ENCODE assay signal across 8 cellular contexts in the genomic region with DNA sequence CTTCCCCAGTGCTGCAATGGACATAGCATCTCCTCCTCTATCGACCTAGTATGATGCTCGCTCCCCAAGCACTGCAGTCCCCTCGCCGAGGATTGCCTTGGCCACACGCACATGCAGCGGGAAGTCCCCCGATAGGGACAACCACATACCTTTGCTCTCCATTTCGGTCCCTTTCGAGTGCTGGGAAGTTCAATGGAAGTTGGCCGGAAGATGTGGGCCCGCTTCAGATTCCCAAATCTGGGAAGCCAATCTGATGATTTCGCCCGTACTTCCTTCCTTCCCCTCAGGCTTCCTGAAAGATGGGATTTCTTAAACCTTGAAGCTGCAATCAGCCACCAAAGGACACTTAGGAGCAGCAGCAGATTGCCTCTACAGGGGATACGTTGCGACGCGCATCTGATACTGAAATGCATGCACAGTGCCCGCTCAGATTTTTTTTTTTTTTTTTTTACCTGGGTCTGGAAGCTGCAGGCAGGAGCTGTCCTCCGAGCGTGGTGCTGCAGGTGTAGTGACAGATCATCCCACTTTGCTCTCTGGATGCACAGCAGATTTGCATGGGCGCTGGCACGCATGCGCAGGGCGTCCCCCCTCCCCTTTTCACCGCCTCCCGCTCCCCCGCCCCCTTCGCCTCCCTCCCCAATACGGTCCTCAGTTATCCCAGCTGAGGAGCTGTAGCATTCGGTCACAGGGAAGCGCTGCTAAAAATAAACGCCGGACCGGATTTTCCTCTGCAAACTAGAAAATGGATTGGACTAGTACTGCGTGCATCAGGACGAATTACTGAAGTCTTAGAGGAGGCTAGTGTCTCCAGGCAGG. TPM values are rescaled to one million over a fixed set of nuclear protein-coding genes. Genes with fewer than 3 reads are reported as not detected.
DNase-seq lines count a peak whose midpoint lies in the region; ATAC-seq and TF ChIP-seq lines count a peak whose summit lies in the region.

FGF12 (minus strand) TSS at position 510 of the 816 bp plus-strand sequence.

- ATAC-seq in IMR-90 (ENCODE audit: low read depth), result no peak
- peak; percentile 77 for ATAC-seq in aorta (ENCODE audit: low FRiP score)
- ATAC-seq in GM19452 (IDR thresholded peaks at IDR 0.05; ENCODE audit: unreplicated experiment), result no peak
- ATAC-seq in HG03565 (IDR thresholded peaks at IDR 0.05; ENCODE audit: unreplicated experiment), result no peak

- H3K23ac ChIP-seq in IMR-90 (ENCODE audit: low read depth, low read length), result no peak within 1 kb of the TSS

- no peak within 1 kb of the TSS for H3K27ac ChIP-seq in IMR-90 (ENCODE audit: insufficient read depth, low read length)
- H3K27ac ChIP-seq in fibroblast of lung (ENCODE audit: insufficient read depth, low read length), result no peak within 1 kb of the TSS
- no peak within 1 kb of the TSS for H3K27ac ChIP-seq in aorta (ENCODE audit: low read depth in 1 of 2, low read length in 2 of 2)

- DNase-seq in AG10803 (ENCODE audit: low read depth), result peak; percentile 6
- DNase-seq in IMR-90, result peak; percentile 0
- peak; percentile 36 for DNase-seq in SHP77 treated with DMSO at 0.1 percent for 48 hours (lab: John Stamatoyannopoulos, UW)
- DNase-seq in fibroblast of lung (ENCODE audit: low read depth in 2 of 2), result peak; percentile 9 to 34
- DNase-seq in myocyte (ENCODE audit: low read depth), result peak; percentile 30
- DNase-seq in aorta, result peak; percentile 62 to 83

- no peaks in the 10 kb centered on the region for H3K79me1 ChIP-seq in IMR-90 (ENCODE audit: low read depth in 1 of 2, low read length in 2 of 2)

- H3K9me1 ChIP-seq in IMR-90 (ENCODE audit: insufficient read depth, low read length), result no peaks in the 10 kb centered on the region

- H3K4me2 ChIP-seq in IMR-90 (ENCODE audit: low read depth, low read length) (no peak within 1 kb of the TSS), fibroblast of lung (ENCODE audit: extremely low read depth, insufficient read depth, low read length) (no peak within 1 kb of the TSS)

- H2BK15ac ChIP-seq in IMR-90 (ENCODE audit: low read depth, low read length), result no peak within 1 kb of the TSS

- no peak within 1 kb of the TSS for H4K5ac ChIP-seq in IMR-90 (ENCODE audit: low read depth, low read length)

- intact Hi-C loops in IMR-90 (cut with micrococcal nuclease) (no loop called here), aorta (cut with DNase I) (no loop called here)

- no peak within 1 kb of the TSS for H4K91ac ChIP-seq in IMR-90 (ENCODE audit: insufficient read depth, low read depth, low read length)

- POLR2A ChIA-PET in IMR-90 (lab: Charles Lee; ENCODE audit: unreplicated experiment), result no interaction called here

- H2BK120ac ChIP-seq in IMR-90 (ENCODE audit: low read depth, low read length), result no peak within 1 kb of the TSS

- H3K9me3 ChIP-seq in IMR-90 (ENCODE audit: control insufficient read depth, insufficient read depth, low read length) (no peaks in the 10 kb centered on the region), fibroblast of lung (ENCODE audit: control insufficient read depth, insufficient read depth, low read depth, low read length) (no peaks in the 10 kb centered on the region), aorta (ENCODE audit: control insufficient read depth, low read length) (no peaks in the 10 kb centered on the region)

- no peak within 1 kb of the TSS for H3K14ac ChIP-seq in IMR-90 (replicated peaks; ENCODE audit: low read depth, low read length)

- H3K9ac ChIP-seq in IMR-90 (ENCODE audit: low read depth, low read length) (no peak within 1 kb of the TSS), fibroblast of lung (ENCODE audit: insufficient read depth, low read length) (no peak within 1 kb of the TSS)

- H3K79me2 ChIP-seq in fibroblast of lung (ENCODE audit: control insufficient read depth, insufficient read depth, low read length), result no peaks in the 10 kb centered on the region

- H3K36me3 ChIP-seq in IMR-90 (ENCODE audit: control insufficient read depth, insufficient read depth, low read length) (no peaks in the 10 kb centered on the region), fibroblast of lung (ENCODE audit: control insufficient read depth, insufficient read depth, low read length) (no peaks in the 10 kb centered on the region), aorta (ENCODE audit: control insufficient read depth in 1 of 2, insufficient read depth in 2 of 2, low read length in 1 of 2) (no peaks in the 10 kb centered on the region)

- 10% methylated on average over 2 of the region's 36 CpGs; no CpG with 5 or more reads in 1 of the 2 experiments for WGBS in IMR-90 (ENCODE audit: extremely low coverage in 2 of 2, insufficient read length in 1 of 2), 2 experiments
- 0 to 1% methylated on average over 35 to 36 of the region's 36 CpGs for WGBS in aorta, 2 donors

- no peak for TF ChIP-seq CTCF in AG10803 (conservative IDR thresholded peaks at IDR 0.05; ENCODE audit: low read length)
- TF ChIP-seq CTCF in IMR-90 (conservative IDR thresholded peaks at IDR 0.05; ENCODE audit: low read depth, low read length), result no peak
- TF ChIP-seq CTCF in fibroblast of lung (conservative IDR thresholded peaks at IDR 0.05 in 1 of 2, IDR thresholded peaks at IDR 0.05 in 1 of 2; ENCODE audit: low read depth in 1 of 2, low read length in 2 of 2), result no peak

- no peak within 1 kb of the TSS for H3K4ac ChIP-seq in IMR-90 (ENCODE audit: low read depth, low read length)

- no peak for TF ChIP-seq RAD21 in IMR-90 (IDR thresholded peaks at IDR 0.05; ENCODE audit: low read length)

- no peak within 1 kb of the TSS for H2BK5ac ChIP-seq in IMR-90 (ENCODE audit: low read depth, low read length, poor library complexity, severe bottlenecking)

- no TSS peak for BruUV-seq in IMR-90 (replicated peaks; lab: Mats Ljungman, UMichigan)

- in situ Hi-C loops in IMR-90 (cut with MboI; ENCODE audit: low sequenced_read_pairs), result no loop called here

- no peak within 1 kb of the TSS for H2BK20ac ChIP-seq in IMR-90 (ENCODE audit: low read depth, low read length)

- H3K18ac ChIP-seq in IMR-90 (ENCODE audit: low read depth, low read length), result no peak within 1 kb of the TSS

- CTCF ChIA-PET in IMR-90 (lab: Yijun Ruan, JAX), result no interaction called here

- H3K4me3 ChIP-seq in AG10803 (ENCODE audit: low read length), result no peak within 1 kb of the TSS
- H3K4me3 ChIP-seq in IMR-90 (ENCODE audit: insufficient read depth, low read depth, low read length), result no peak within 1 kb of the TSS
- peak within 1 kb of the TSS in 2 of 4 experiments; percentile 1 to 29 for H3K4me3 ChIP-seq in fibroblast of lung (replicated peaks in 1 of 4; ENCODE audit: control extremely low read depth in 1 of 4, insufficient read depth in 1 of 4, low read depth in 3 of 4, low read length in 4 of 4)
- H3K4me3 ChIP-seq in aorta (ENCODE audit: low read length in 2 of 2), result peak within 1 kb of the TSS; percentile 8 to 64

- dilution Hi-C loops in IMR-90 (cut with HindIII; ENCODE audit: low sequenced_read_pairs, unreplicated experiment), result no loop called here

- H3K56ac ChIP-seq in IMR-90 (ENCODE audit: extremely low read depth, insufficient read depth, low read length), result no peak within 1 kb of the TSS

- TF ChIP-seq POLR2A in IMR-90 (IDR thresholded peaks at IDR 0.05; ENCODE audit: low read depth, low read length), result no peak

- H3K27me3 ChIP-seq in IMR-90 (ENCODE audit: control insufficient read depth, insufficient read depth, low read length), result no peaks in the 10 kb centered on the region
- H3K27me3 ChIP-seq in fibroblast of lung (ENCODE audit: control insufficient read depth, insufficient read depth, low read length), result no peaks in the 10 kb centered on the region
- no peaks in the 10 kb centered on the region for H3K27me3 ChIP-seq in aorta (ENCODE audit: control insufficient read depth in 1 of 2, insufficient read depth in 2 of 2, low read length in 1 of 2)

- H2AK5ac ChIP-seq in IMR-90 (ENCODE audit: low read depth, low read length), result no peak within 1 kb of the TSS

- H2AK9ac ChIP-seq in IMR-90 (replicated peaks; ENCODE audit: low read depth, low read length, poor library complexity), result no peak within 1 kb of the TSS

- H2AFZ ChIP-seq in IMR-90 (replicated peaks; ENCODE audit: low read length, poor library complexity) (no peak within 1 kb of the TSS), fibroblast of lung (ENCODE audit: low read length) (no peak within 1 kb of the TSS)

- H4K20me1 ChIP-seq in IMR-90 (ENCODE audit: insufficient read depth, low read length) (no peaks in the 10 kb centered on the region), fibroblast of lung (ENCODE audit: control insufficient read depth, extremely low read depth, insufficient read depth, low read length) (no peaks in the 10 kb centered on the region)

- no peaks in the 10 kb centered on the region for H3K4me1 ChIP-seq in IMR-90 (ENCODE audit: control insufficient read depth, insufficient read depth, low read length)
- H3K4me1 ChIP-seq in fibroblast of lung (ENCODE audit: control insufficient read depth, extremely low read depth, insufficient read depth, low read length), result no peaks in the 10 kb centered on the region
- peaks cover 0 to 2% of the 10 kb centered on the region in 2 donors for H3K4me1 ChIP-seq in aorta (ENCODE audit: control insufficient read depth in 1 of 2, insufficient read depth in 2 of 2, low read length in 2 of 2)

- H4K8ac ChIP-seq in IMR-90 (ENCODE audit: low read depth in 2 of 2, low read length in 2 of 2), result no peak within 1 kb of the TSS

TF ChIP-seq in IMR-90, 13 proteins besides CTCF, POLR2A, EP300 and RAD21 (continues in another document):
- TF ChIP-seq MAZ (IDR thresholded peaks at IDR 0.05; ENCODE audit: borderline replicate concordance, low read depth, low read length) (no peak), ELK1 (IDR thresholded peaks at IDR 0.05; ENCODE audit: borderline replicate concordance, low read depth, low read length) (no peak), BHLHE40 (IDR thresholded peaks at IDR 0.05; ENCODE audit: low read depth, low read length) (no peak), RFX5 (IDR thresholded peaks at IDR 0.05; ENCODE audit: low read depth, low read length) (no peak)

RNA-seq across cellular contexts. Expression of gene FGF12, which starts in this region (rescaled TPM):
- total RNA-seq in IMR-90 (2012; rRNA removed), result not detected in 2 replicates
- polyA plus RNA-seq in IMR-90 (2012; rRNA removed), result not detected in 2 replicates
- not detected in 2 replicates for polyA plus RNA-seq in IMR-90 (2012; cell fraction: cytosol; rRNA removed)
- not detected in 2 replicates for polyA plus RNA-seq in IMR-90 (2012; cell fraction: nucleus; rRNA removed; ENCODE audit: low replicate concordance)
- total RNA-seq in fibroblast of lung, result 0.17 TPM in 1 of 2 replicates, not detected in the other
- 0.12 TPM in 1 of 2 replicates, not detected in the other for polyA plus RNA-seq in fibroblast of lung
- polyA plus RNA-seq in fibroblast of lung (2012), result not detected in 2 replicates
- not detected in 2 replicates for polyA minus RNA-seq in fibroblast of lung (ENCODE audit: low replicate concordance)
- 0.16 and 0.64 TPM in 2 replicates for total RNA-seq in myocyte
- not detected for polyA plus RNA-seq in myocyte (2012)
- 1 to 10 TPM in 1 of 2 donors, under 1 TPM in 1; 0.91 to 1.2 TPM for total RNA-seq in aorta
- polyA plus RNA-seq in aorta, result 1 to 10 TPM in 1 of 2 donors, under 1 TPM in 1; 0.05 to 1.0 TPM

Comparison
In these comparisons a context has a peak if more than half of its experiments do, and no peak if none do; other contexts are left out.
1. Peak in DNase-seq in IMR-90; RNA of the gene not detected or under 1 TPM.
2. Peak in DNase-seq in fibroblast of lung; RNA of the gene not detected or under 1 TPM.
3. Peak in DNase-seq in myocyte; RNA of the gene not detected or under 1 TPM.
4. DNase-seq: peak in every context shown above with its lines; median percentile 72 in aorta; 36 in SHP77 treated with DMSO at 0.1 percent for 48 hours; 30 in myocyte; 22 in fibroblast of lung; 6 in AG10803; 0 in IMR-90.
5. H3K4me3 ChIP-seq: peak in aorta (2 of 2); none in AG10803 (single experiment) and IMR-90 (single experiment).